Comparison of ENCODE assay signal across 18 cellular contexts in genomic region chr12:5466521-5466960, GRCh38. TPM values are rescaled to one million over a fixed set of nuclear protein-coding genes. Genes with fewer than 3 reads are reported as not detected.
"Had no signal": no experiment of that assay in that cellular context is flagged by ENCODE, and none has a peak within 500 bp of the region (broad histone marks: within the 10 kb centered on the region; RNA-seq: fewer than 3 reads in every experiment).

No MANE protein-coding gene starts in this region.

- H3K4me1 Mint-ChIP-seq: activated CD4-positive, alpha-beta memory T cell treated with anti-CD3 and anti-CD28 coated beads, Interleukin-2, amount 10 ng/mL, durations not matched to agents 7 days and 5 days; activated CD4-positive, alpha-beta T cell treated with anti-CD3 and anti-CD28 coated beads for 36 hours; central memory CD8-positive, alpha-beta T cell had no signal

- ATAC-seq: activated CD4-positive, alpha-beta T cell treated with anti-CD3 and anti-CD28 coated beads for 36 hours; effector memory CD8-positive, alpha-beta T cell had no signal

- DNase-seq: activated CD4-positive, alpha-beta memory T cell treated with anti-CD3 and anti-CD28 coated beads, Interleukin-2, amount 10 ng/mL, durations not matched to agents 7 days and 5 days; activated CD4-positive, alpha-beta T cell treated with anti-CD3 and anti-CD28 coated beads for 36 hours; activated effector memory CD4-positive, alpha-beta T cell treated with Interleukin-2 at 50 U/mL for 16 hours; activated naive CD4-positive, alpha-beta T cell treated with anti-CD3 and anti-CD28 coated beads, Interleukin-2, amount 50 U/mL, for 16 hours; activated T-cell treated with anti-CD3 and anti-CD28 coated beads, Interleukin-2, amount 50 U/mL, for 24 hours; effector memory CD8-positive, alpha-beta T cell; hippocampal formation; nephron progenitor cell; occipital lobe; stimulated activated CD4-positive, alpha-beta T cell treated with anti-CD3 and anti-CD28 coated beads, Interleukin-4, amount 100 ng/mL, for 24 hours; stimulated activated naive CD4-positive, alpha-beta T cell; substantia nigra had no signal

- H3K4me3 Mint-ChIP-seq: activated CD4-positive, alpha-beta memory T cell treated with anti-CD3 and anti-CD28 coated beads, Interleukin-2, amount 10 ng/mL, durations not matched to agents 7 days and 5 days; activated CD4-positive, alpha-beta T cell treated with anti-CD3 and anti-CD28 coated beads for 36 hours; activated T-cell treated with anti-CD3 and anti-CD28 coated beads, Interleukin-2, amount 50 U/mL, for 24 hours; central memory CD8-positive, alpha-beta T cell; dendritic cell treated with granulocyte-macrophage colony-stimulating factor and Interleukin-4, amounts not matched to agents 40 ng/mL and 50 ng/mL, for 4 days; effector memory CD8-positive, alpha-beta T cell; nephron progenitor cell had no signal

- H3K4me3 ChIP-seq: skin epidermis had no signal

- H3K27ac ChIP-seq: VCaP had no signal

- H3K9me3 Mint-ChIP-seq: activated CD4-positive, alpha-beta memory T cell treated with anti-CD3 and anti-CD28 coated beads, Interleukin-2, amount 10 ng/mL, durations not matched to agents 7 days and 5 days; activated T-cell treated with anti-CD3 and anti-CD28 coated beads, Interleukin-2, amount 50 U/mL, for 24 hours; central memory CD8-positive, alpha-beta T cell; dendritic cell treated with granulocyte-macrophage colony-stimulating factor and Interleukin-4, amounts not matched to agents 40 ng/mL and 50 ng/mL, for 4 days; effector memory CD8-positive, alpha-beta T cell; nephron progenitor cell had no signal

- H3K27ac Mint-ChIP-seq: activated CD4-positive, alpha-beta memory T cell treated with anti-CD3 and anti-CD28 coated beads, Interleukin-2, amount 10 ng/mL, durations not matched to agents 7 days and 5 days; activated CD4-positive, alpha-beta T cell treated with anti-CD3 and anti-CD28 coated beads for 36 hours; activated T-cell treated with anti-CD3 and anti-CD28 coated beads, Interleukin-2, amount 50 U/mL, for 24 hours; dendritic cell treated with granulocyte-macrophage colony-stimulating factor and Interleukin-4, amounts not matched to agents 40 ng/mL and 50 ng/mL, for 4 days; effector memory CD8-positive, alpha-beta T cell; nephron progenitor cell had no signal

RNA-seq across cellular contexts. Expression of gene NTF3, which starts 34.6 kb away (rescaled TPM):
- total RNA-seq: activated CD4-positive, alpha-beta memory T cell treated with anti-CD3 and anti-CD28 coated beads, Interleukin-2, amount 10 ng/mL, durations not matched to agents 7 days and 5 days; activated CD4-positive, alpha-beta T cell treated with anti-CD3 and anti-CD28 coated beads for 36 hours; kidney epithelial cell; T-helper 1 cell treated with Interleukin-12 subunit alpha and Interleukin-12 subunit beta and Interleukin-4 antibody, amounts not matched to agents 30 ng/mL and 1 ng/mL, for 36 hours had no signal
